8 cellular contexts compared by ENCODE assay signal in genomic region chr9:120842685-120843485, GRCh38.
DNase-seq lines count a peak whose midpoint lies in the region; ATAC-seq lines count a peak whose summit lies in the region.

Gene PSMD5 (minus strand): TSS chr9:120842922. CDS start chr9:120842909, 13 bp downstream.

- peak; percentile 98 for ATAC-seq in GM18870 (IDR thresholded peaks at IDR 0.05; ENCODE audit: unreplicated experiment)
- peak; percentile 99 for ATAC-seq in HG03139 (IDR thresholded peaks at IDR 0.05; ENCODE audit: unreplicated experiment)
- peak; percentile 80 to 89 for ATAC-seq in activated CD4-positive, CD25-positive, alpha-beta regulatory T cell treated with anti-CD3 and anti-CD28 coated beads, Interleukin-2, amount 50 U/mL, for 24 hours
- ATAC-seq in central memory CD8-positive, alpha-beta T cell (replicated peaks; ENCODE audit: extremely low read depth, poor library complexity, severe bottlenecking) = peak; percentile 97

- H3K4me3 ChIP-seq in ACC112 (ENCODE audit: low read depth, low read length) = peak within 1 kb of the TSS; percentile 91

- peak within 1 kb of the TSS; percentile 99 for H3K4me3 Mint-ChIP-seq in central memory CD8-positive, alpha-beta T cell

- peaks cover 21% of the 10 kb centered on the region for H3K4me1 ChIP-seq in ACC112 (ENCODE audit: control insufficient read depth, insufficient read depth, low read length, unreplicated experiment)

- peak; percentile 99 for DNase-seq in NCI-H226
- peak; percentile 86 to 96 for DNase-seq in central memory CD8-positive, alpha-beta T cell (ENCODE audit: low spot score in 2 of 2)
- peak; percentile 100 for DNase-seq in iris pigment epithelial cell (ENCODE audit: low read depth)
- peak; percentile 89 for DNase-seq in stimulated activated CD4-positive, alpha-beta T cell treated with anti-CD3 and anti-CD28 coated beads, Interleukin-12 subunit alpha, Interleukin-12 subunit beta, amount 100 ng/mL, for 4 hours

- peaks cover 43% of the 10 kb centered on the region for H3K36me3 Mint-ChIP-seq in central memory CD8-positive, alpha-beta T cell (ENCODE audit: insufficient read depth)

- peak within 1 kb of the TSS; percentile 99 for H3K27ac Mint-ChIP-seq in central memory CD8-positive, alpha-beta T cell (ENCODE audit: low read depth)

- peaks cover 69% of the 10 kb centered on the region for H3K4me1 Mint-ChIP-seq in central memory CD8-positive, alpha-beta T cell

- no peaks in the 10 kb centered on the region for H3K27me3 Mint-ChIP-seq in central memory CD8-positive, alpha-beta T cell

- H3K9me3 Mint-ChIP-seq in central memory CD8-positive, alpha-beta T cell = no peaks in the 10 kb centered on the region

- peaks cover 58% of the 10 kb centered on the region for H3K79me2 ChIP-seq in ACC112 (ENCODE audit: control insufficient read depth, insufficient read depth, low read length, unreplicated experiment)

- H3K36me3 ChIP-seq in ACC112 (ENCODE audit: insufficient read depth, low read length) = no peaks in the 10 kb centered on the region; the same call in 1 of the 2 replicates

- peak within 1 kb of the TSS; percentile 86 for H3K27ac ChIP-seq in ACC112 (ENCODE audit: low read depth, low read length)

- H2AFZ ChIP-seq in ACC112 (ENCODE audit: low read length, unreplicated experiment) = peak within 1 kb of the TSS; percentile 91

- H3K27me3 ChIP-seq in ACC112 (ENCODE audit: insufficient read depth, low read length) = no peaks in the 10 kb centered on the region

Comparison
In these comparisons a context has a peak if more than half of its experiments do, and no peak if none do; other contexts are left out.
1. Peak in every context shown above with its lines: DNase-seq, ATAC-seq, H3K4me3 ChIP-seq and H3K27ac ChIP-seq.